Comparison of ENCODE assay signal across 17 cellular contexts in the genomic region with DNA sequence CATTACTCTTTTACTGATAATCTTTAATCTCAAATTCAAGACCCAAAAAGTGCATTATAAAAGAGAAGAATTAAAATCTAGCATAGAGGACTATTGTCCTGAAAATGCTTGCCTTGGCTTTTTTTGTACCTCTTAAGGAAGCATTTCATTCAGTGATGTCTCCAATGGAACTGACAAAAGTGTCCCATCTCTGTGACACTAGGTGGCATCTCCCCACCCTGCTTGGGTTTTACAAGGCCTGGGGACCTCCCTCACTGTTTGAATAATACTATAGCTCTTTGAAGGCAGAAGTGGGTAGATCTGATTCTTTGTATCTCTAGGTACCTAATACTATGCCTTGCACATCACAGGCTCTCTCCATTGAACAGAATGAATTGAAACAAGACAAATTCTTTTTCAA.
DNase-seq lines count a peak whose midpoint lies in the region; ATAC-seq, FAIRE-seq and TF ChIP-seq lines count a peak whose summit lies in the region.
"Had no signal": no experiment of that assay in that cellular context is flagged by ENCODE, and none has a peak within 500 bp of the region (broad histone marks: within the 10 kb centered on the region; RNA-seq: fewer than 3 reads in every experiment).

No MANE protein-coding gene starts in this region.

- ATAC-seq in activated CD8-positive, alpha-beta T cell treated with anti-CD3 and anti-CD28 coated beads for 36 hours: no peak
- ATAC-seq in activated CD8-positive, alpha-beta T cell treated with anti-CD3 and anti-CD28 coated beads, Interleukin-2, amount 10 ng/mL, durations not matched to agents 7 days and 5 days: no peak
- ATAC-seq in HG02884 (IDR thresholded peaks at IDR 0.05; ENCODE audit: unreplicated experiment) (peak; percentile 50), GM12878 (peak; percentile 60)
- peak; percentile 21 for ATAC-seq in stimulated activated effector memory CD8-positive, alpha-beta T cell treated with anti-CD3 and anti-CD28 coated beads, Interleukin-12 subunit alpha, Interleukin-12 subunit beta, amount 100 ng/mL, for 72 hours
- ATAC-seq: naive thymus-derived CD4-positive, alpha-beta T cell; stimulated activated naive CD8-positive, alpha-beta T cell treated with anti-CD3 and anti-CD28 coated beads, Interleukin-15, amount 100 ng/mL, for 72 hours had no signal

- H3K27me3 ChIP-seq in GM12878 (replicated peaks in 1 of 2; ENCODE audit: control insufficient read depth in 2 of 2, insufficient read depth in 2 of 2, low read length in 1 of 2): no peaks in the 10 kb centered on the region; a peak in 1 of 4 replicates

- H3K9ac ChIP-seq in GM12878 (ENCODE audit: control insufficient read depth, insufficient read depth, low read length): no peak overlapping the region

- no peak for TF ChIP-seq EP300 in GM12878 (IDR thresholded peaks at IDR 0.05; ENCODE audit: borderline replicate concordance in 1 of 2, control insufficient read depth in 1 of 2, low read depth in 2 of 2, low read length in 2 of 2)

- no peaks in the 10 kb centered on the region for H3K4me1 ChIP-seq in GM12878 (ENCODE audit: control insufficient read depth, insufficient read depth, low read length)

- H2AFZ ChIP-seq in GM12878 (ENCODE audit: control insufficient read depth, low read depth, low read length): no peak overlapping the region

- FAIRE-seq in GM12878 (lab: Jason Lieb, UNC): no peak
- FAIRE-seq: urothelium cell line had no signal

- no peaks in the 10 kb centered on the region for H3K36me3 ChIP-seq in GM12878 (ENCODE audit: control insufficient read depth in 2 of 2, insufficient read depth in 2 of 2, low read length in 1 of 2)

- H4K20me1 ChIP-seq in GM12878 (ENCODE audit: control insufficient read depth, insufficient read depth): no peaks in the 10 kb centered on the region

- intact Hi-C loops in activated CD8-positive, alpha-beta T cell treated with anti-CD3 and anti-CD28 coated beads for 36 hours (cut with micrococcal nuclease): no loop called here
- intact Hi-C loops in GM12878 (cut with micrococcal nuclease; ENCODE audit: unreplicated experiment): loop anchor here (2.0 kb wide), 1 partner anchor 182 kb away; no protein-coding TSS in a partner anchor

- H3K79me2 ChIP-seq in GM12878 (ENCODE audit: control insufficient read depth, insufficient read depth, low read length): no peaks in the 10 kb centered on the region

- H3K27ac Mint-ChIP-seq in activated CD8-positive, alpha-beta T cell treated with anti-CD3 and anti-CD28 coated beads for 36 hours: no peak overlapping the region
- H3K27ac Mint-ChIP-seq in activated CD8-positive, alpha-beta T cell treated with anti-CD3 and anti-CD28 coated beads, Interleukin-2, amount 10 ng/mL, durations not matched to agents 7 days and 5 days: no peak overlapping the region
- no peak overlapping the region for H3K27ac Mint-ChIP-seq in stimulated activated effector memory CD8-positive, alpha-beta T cell treated with anti-CD3 and anti-CD28 coated beads, Interleukin-12 subunit alpha, Interleukin-12 subunit beta, amount 100 ng/mL, for 72 hours
- H3K27ac Mint-ChIP-seq: activated CD4-positive, alpha-beta memory T cell treated with anti-CD3 and anti-CD28 coated beads, Interleukin-2, amount 10 ng/mL, durations not matched to agents 7 days and 5 days; activated T-helper 2 cell treated with anti-CD3 and anti-CD28 coated beads, Interferon-gamma antibody, Interleukin-2, Interleukin-4, amounts not matched to agents 10 μg/mL and 5 μg/mL and 100 μg/mL, durations not matched to agents 14 hours and 24 hours and 36 hours; naive thymus-derived CD4-positive, alpha-beta T cell; progenitor cell of endocrine pancreas; stimulated activated naive CD8-positive, alpha-beta T cell treated with anti-CD3 and anti-CD28 coated beads, Interleukin-15, amount 100 ng/mL, for 72 hours had no signal

- H3K4me1 Mint-ChIP-seq in activated CD8-positive, alpha-beta T cell treated with anti-CD3 and anti-CD28 coated beads for 36 hours (ENCODE audit: low read depth): no peaks in the 10 kb centered on the region
- H3K4me1 Mint-ChIP-seq in activated CD8-positive, alpha-beta T cell treated with anti-CD3 and anti-CD28 coated beads, Interleukin-2, amount 10 ng/mL, durations not matched to agents 7 days and 5 days (ENCODE audit: low read depth): no peaks in the 10 kb centered on the region
- H3K4me1 Mint-ChIP-seq in stimulated activated effector memory CD8-positive, alpha-beta T cell treated with anti-CD3 and anti-CD28 coated beads, Interleukin-12 subunit alpha, Interleukin-12 subunit beta, amount 100 ng/mL, for 72 hours: no peaks in the 10 kb centered on the region
- H3K4me1 Mint-ChIP-seq: activated CD4-positive, alpha-beta memory T cell treated with anti-CD3 and anti-CD28 coated beads, Interleukin-2, amount 10 ng/mL, durations not matched to agents 7 days and 5 days; naive thymus-derived CD4-positive, alpha-beta T cell; stimulated activated naive CD8-positive, alpha-beta T cell treated with anti-CD3 and anti-CD28 coated beads, Interleukin-15, amount 100 ng/mL, for 72 hours had no signal

- RAD21 ChIA-PET in GM12878 (lab: Charles Lee; ENCODE audit: unreplicated experiment): interaction anchor here (0.6 to 2.0 kb wide), 4 partner anchors 34 to 182 kb away, joined by 3 to 8 read pairs (median 4); a partner anchor contains a TSS

- H3K4me2 ChIP-seq in GM12878 (ENCODE audit: control insufficient read depth, insufficient read depth): no peak overlapping the region

- no peak overlapping the region for H3K4me3 ChIP-seq in GM12878

- POLR2A ChIA-PET in activated CD8-positive, alpha-beta T cell treated with anti-CD3 and anti-CD28 coated beads for 36 hours (lab: Charles Lee): no interaction called here
- POLR2A ChIA-PET in activated CD8-positive, alpha-beta T cell treated with anti-CD3 and anti-CD28 coated beads, Interleukin-2, amount 10 ng/mL, durations not matched to agents 7 days and 5 days (lab: Charles Lee): no interaction called here
- POLR2A ChIA-PET in GM12878 (lab: Charles Lee): no interaction called here

- in situ Hi-C loops in GM12878 (cut with MboI): no loop called here

- H3K9me3 ChIP-seq in GM12878 (replicated peaks; ENCODE audit: control insufficient read depth, insufficient read depth, low read length): no peaks in the 10 kb centered on the region

- no peaks in the 10 kb centered on the region for H3K36me3 Mint-ChIP-seq in activated CD8-positive, alpha-beta T cell treated with anti-CD3 and anti-CD28 coated beads for 36 hours (ENCODE audit: low read depth)
- no peaks in the 10 kb centered on the region for H3K36me3 Mint-ChIP-seq in activated CD8-positive, alpha-beta T cell treated with anti-CD3 and anti-CD28 coated beads, Interleukin-2, amount 10 ng/mL, durations not matched to agents 7 days and 5 days (ENCODE audit: low read depth)
- H3K36me3 Mint-ChIP-seq in stimulated activated effector memory CD8-positive, alpha-beta T cell treated with anti-CD3 and anti-CD28 coated beads, Interleukin-12 subunit alpha, Interleukin-12 subunit beta, amount 100 ng/mL, for 72 hours: no peaks in the 10 kb centered on the region
- H3K36me3 Mint-ChIP-seq: naive thymus-derived CD4-positive, alpha-beta T cell had no signal

- H3K9me3 Mint-ChIP-seq in activated CD8-positive, alpha-beta T cell treated with anti-CD3 and anti-CD28 coated beads for 36 hours: no peaks in the 10 kb centered on the region
- H3K9me3 Mint-ChIP-seq in activated CD8-positive, alpha-beta T cell treated with anti-CD3 and anti-CD28 coated beads, Interleukin-2, amount 10 ng/mL, durations not matched to agents 7 days and 5 days (ENCODE audit: insufficient read depth): no peaks in the 10 kb centered on the region
- no peaks in the 10 kb centered on the region for H3K9me3 Mint-ChIP-seq in stimulated activated effector memory CD8-positive, alpha-beta T cell treated with anti-CD3 and anti-CD28 coated beads, Interleukin-12 subunit alpha, Interleukin-12 subunit beta, amount 100 ng/mL, for 72 hours
- H3K9me3 Mint-ChIP-seq: activated CD4-positive, alpha-beta memory T cell treated with anti-CD3 and anti-CD28 coated beads, Interleukin-2, amount 10 ng/mL, durations not matched to agents 7 days and 5 days; activated T-helper 2 cell treated with anti-CD3 and anti-CD28 coated beads, Interferon-gamma antibody, Interleukin-2, Interleukin-4, amounts not matched to agents 10 μg/mL and 5 μg/mL and 100 μg/mL, durations not matched to agents 14 hours and 24 hours and 36 hours; naive thymus-derived CD4-positive, alpha-beta T cell; stimulated activated naive CD8-positive, alpha-beta T cell treated with anti-CD3 and anti-CD28 coated beads, Interleukin-15, amount 100 ng/mL, for 72 hours had no signal

- SMC1A ChIA-PET in GM12878 (lab: Charles Lee; ENCODE audit: uncharacterized antibody, unreplicated experiment): interaction anchor here (0.6 to 2.1 kb wide), 5 partner anchors 23 to 313 kb away, joined by 3 to 4 read pairs (median 3); a partner anchor contains a TSS

- no peak overlapping the region for H3K27ac ChIP-seq in GM12878 (ENCODE audit: control insufficient read depth, insufficient read depth)

- no peak overlapping the region for H3K4me3 Mint-ChIP-seq in activated CD8-positive, alpha-beta T cell treated with anti-CD3 and anti-CD28 coated beads for 36 hours
- no peak overlapping the region for H3K4me3 Mint-ChIP-seq in activated CD8-positive, alpha-beta T cell treated with anti-CD3 and anti-CD28 coated beads, Interleukin-2, amount 10 ng/mL, durations not matched to agents 7 days and 5 days
- no peak overlapping the region for H3K4me3 Mint-ChIP-seq in stimulated activated effector memory CD8-positive, alpha-beta T cell treated with anti-CD3 and anti-CD28 coated beads, Interleukin-12 subunit alpha, Interleukin-12 subunit beta, amount 100 ng/mL, for 72 hours
- H3K4me3 Mint-ChIP-seq: activated CD4-positive, alpha-beta memory T cell treated with anti-CD3 and anti-CD28 coated beads, Interleukin-2, amount 10 ng/mL, durations not matched to agents 7 days and 5 days; naive thymus-derived CD4-positive, alpha-beta T cell; stimulated activated naive CD8-positive, alpha-beta T cell treated with anti-CD3 and anti-CD28 coated beads, Interleukin-15, amount 100 ng/mL, for 72 hours had no signal

- no peak for TF ChIP-seq CTCF in activated CD8-positive, alpha-beta T cell treated with anti-CD3 and anti-CD28 coated beads for 36 hours (IDR thresholded peaks at IDR 0.05)
- peak; percentile 25 to 49 (median 46); a peak in 5 of 6 replicates for TF ChIP-seq CTCF in GM12878 (IDR thresholded peaks at IDR 0.05 in 2 of 3, conservative IDR thresholded peaks at IDR 0.05 in 1 of 3; ENCODE audit: control insufficient read depth in 2 of 3, extremely low read depth in 1 of 3, insufficient read depth in 1 of 3, low read depth in 3 of 3, low read length in 3 of 3)

- no TSS peak for BruUV-seq in GM12878 (replicated peaks; lab: Mats Ljungman, UMichigan)

- no peak for TF ChIP-seq POLR2A in GM12878 (IDR thresholded peaks at IDR 0.05; ENCODE audit: low read depth, low read length)

- DNase-seq in activated CD8-positive, alpha-beta T cell treated with anti-CD3 and anti-CD28 coated beads for 36 hours: peak; percentile 4
- no peak for DNase-seq in activated CD8-positive, alpha-beta T cell treated with anti-CD3 and anti-CD28 coated beads, Interleukin-2, amount 10 ng/mL, durations not matched to agents 7 days and 5 days
- DNase-seq in GM12878 (ENCODE audit: low read depth, low spot score) (no peak), DMS153 treated with DMSO at 0.1 percent for 48 hours (lab: John Stamatoyannopoulos, UW; ENCODE audit: unreplicated experiment) (no peak), KG1 (lab: John Stamatoyannopoulos, UW) (no peak), SKM-1 treated with dmso at 0.1 percent for 144 hours (lab: John Stamatoyannopoulos, UW; ENCODE audit: unreplicated experiment) (no peak)
- DNase-seq in stimulated activated effector memory CD8-positive, alpha-beta T cell treated with anti-CD3 and anti-CD28 coated beads, Interleukin-12 subunit alpha, Interleukin-12 subunit beta, amount 100 ng/mL, for 72 hours (ENCODE audit: low spot score in 2 of 2): no peak
- DNase-seq: activated CD4-positive, alpha-beta memory T cell treated with anti-CD3 and anti-CD28 coated beads, Interleukin-2, amount 10 ng/mL, durations not matched to agents 7 days and 5 days; cerebellar nuclear complex; foreskin fibroblast; GF-D8; naive thymus-derived CD4-positive, alpha-beta T cell; stimulated activated naive CD8-positive, alpha-beta T cell treated with anti-CD3 and anti-CD28 coated beads, Interleukin-15, amount 100 ng/mL, for 72 hours had no signal

- peak; percentile 56 for TF ChIP-seq RAD21 in GM12878 (IDR thresholded peaks at IDR 0.05; ENCODE audit: insufficient read depth, low read depth, low read length)

- CTCF ChIA-PET in activated CD8-positive, alpha-beta T cell treated with anti-CD3 and anti-CD28 coated beads for 36 hours (lab: Charles Lee): no interaction called here
- CTCF ChIA-PET in activated CD8-positive, alpha-beta T cell treated with anti-CD3 and anti-CD28 coated beads, Interleukin-2, amount 10 ng/mL, durations not matched to agents 7 days and 5 days (lab: Charles Lee): no interaction called here
- CTCF ChIA-PET in GM12878 (lab: Yijun Ruan, JAX): interaction anchor here (0.6 to 3.6 kb wide), 4 partner anchors 182 to 292 kb away, joined by 3 to 11 read pairs (median 4); no protein-coding TSS in a partner anchor

- peaks cover 9% of the 10 kb centered on the region for H3K27me3 Mint-ChIP-seq in activated CD8-positive, alpha-beta T cell treated with anti-CD3 and anti-CD28 coated beads for 36 hours
- H3K27me3 Mint-ChIP-seq in activated CD8-positive, alpha-beta T cell treated with anti-CD3 and anti-CD28 coated beads, Interleukin-2, amount 10 ng/mL, durations not matched to agents 7 days and 5 days (ENCODE audit: low read depth): peaks cover 16% of the 10 kb centered on the region
- H3K27me3 Mint-ChIP-seq: progenitor cell of endocrine pancreas had no signal

Comparison
In these comparisons a context has a peak if more than half of its experiments do, and no peak if none do; other contexts are left out.
1. ATAC-seq: peak in HG02884 (single experiment), GM12878 (single experiment) and stimulated activated effector memory CD8-positive, alpha-beta T cell treated with anti-CD3 and anti-CD28 coated beads, Interleukin-12 subunit alpha, Interleukin-12 subunit beta, amount 100 ng/mL, for 72 hours (single experiment); none in activated CD8-positive, alpha-beta T cell treated with anti-CD3 and anti-CD28 coated beads for 36 hours (single experiment) and activated CD8-positive, alpha-beta T cell treated with anti-CD3 and anti-CD28 coated beads, Interleukin-2, amount 10 ng/mL, durations not matched to agents 7 days and 5 days (single experiment).